22 cellular contexts compared by ENCODE assay signal in genomic region chr21:42498012-42498411, GRCh38. TPM values are rescaled to one million over a fixed set of nuclear protein-coding genes. Genes with fewer than 3 reads are reported as not detected.
DNase-seq lines count a peak whose midpoint lies in the region; ATAC-seq and TF ChIP-seq lines count a peak whose summit lies in the region.
"Had no signal": no experiment of that assay in that cellular context is flagged by ENCODE, and none has a peak within 500 bp of the region (broad histone marks: within the 10 kb centered on the region; RNA-seq: fewer than 3 reads in every experiment).

No MANE protein-coding gene starts in this region.

- peaks cover 1% of the 10 kb centered on the region for H3K27me3 Mint-ChIP-seq in IgD-negative memory B cell

- H3K4me1 ChIP-seq in transverse colon = peaks cover 7 to 25% (median 18%) of the 10 kb centered on the region in 4 donors
- peaks cover 0 to 3% (median 0%) of the 10 kb centered on the region in 4 donors for H3K4me1 ChIP-seq in right lobe of liver

- intact Hi-C loops in transverse colon (cut with DNase I; ENCODE audit: low total_unique reads) = no loop called here
- intact Hi-C loops in right lobe of liver (cut with DNase I) = no loop called here

- peak; percentile 59 for DNase-seq in kidney tubule cell (ENCODE audit: low spot score)
- DNase-seq in renal cortical epithelial cell (ENCODE audit: low read depth) = peak; percentile 33
- no peak for DNase-seq in transverse colon
- DNase-seq in right lobe of liver = no peak
- DNase-seq in cerebellar cortex (ENCODE audit: low spot score) = no peak
- DNase-seq: AML-193; CD8-positive, alpha-beta memory T cell; COR-L47; DMS 273 treated with DMSO at 0.1 percent for 48 hours; DMS53; DND-41; EL; GOT3; H7; HFFc6; IMR-90 had no signal

- no peaks in the 10 kb centered on the region for H3K36me3 Mint-ChIP-seq in IgD-negative memory B cell
- H3K36me3 Mint-ChIP-seq: CD8-positive, alpha-beta memory T cell had no signal

- H3K27ac ChIP-seq in transverse colon = no peak overlapping the region
- no peak overlapping the region for H3K27ac ChIP-seq in right lobe of liver
- H3K27ac ChIP-seq: A549, BLaER1 had no signal

- H3K4me1 Mint-ChIP-seq in IgD-negative memory B cell = peaks cover 8 to 11% (median 8%) of the 10 kb centered on the region in 3 donors

- H3K4me3 ChIP-seq in transverse colon = no peak overlapping the region
- H3K4me3 ChIP-seq in right lobe of liver = no peak overlapping the region
- H3K4me3 ChIP-seq: A549, BLaER1, GM12878 had no signal

- WGBS in transverse colon (ENCODE audit: low coverage in 1 of 2), 2 donors = 63 to 75% methylated on average over 5 of the region's 5 CpGs
- 73% methylated on average over 5 of the region's 5 CpGs for WGBS in right lobe of liver (ENCODE audit: insufficient coverage, low coverage, low lambda C conversion rate, missing lambda C conversion rate)

- peak overlapping the region in 1 of 4 donors; percentile 3 for H3K4me3 Mint-ChIP-seq in IgD-negative memory B cell
- H3K4me3 Mint-ChIP-seq: HFFc6 had no signal

- ATAC-seq in HG03196 (IDR thresholded peaks at IDR 0.05; ENCODE audit: unreplicated experiment) (no peak), right lobe of liver (no peak)
- ATAC-seq: A549, GM12878, HCT116 had no signal

- no peaks in the 10 kb centered on the region for H3K9me3 ChIP-seq in transverse colon
- H3K9me3 ChIP-seq in right lobe of liver = no peaks in the 10 kb centered on the region
- H3K9me3 ChIP-seq: A549, BLaER1 had no signal

- TF ChIP-seq CTCF in transverse colon (IDR thresholded peaks at IDR 0.05) (no peak), right lobe of liver (IDR thresholded peaks at IDR 0.05) (no peak)

- TF ChIP-seq POLR2A in transverse colon (IDR thresholded peaks at IDR 0.05) (no peak), right lobe of liver (IDR thresholded peaks at IDR 0.05) (no peak)

- in situ Hi-C loops in transverse colon (cut with MboI; ENCODE audit: low pct_ligation_motif_present in 1 of 4, low pct_unique_long_range_greater_than_20kb in 1 of 4, low sequenced_read_pairs in 3 of 4) = no loop called here

- TF ChIP-seq EP300 in transverse colon (IDR thresholded peaks at IDR 0.05; ENCODE audit: low read depth) = no peak

- no peaks in the 10 kb centered on the region for H3K9me3 Mint-ChIP-seq in IgD-negative memory B cell
- H3K9me3 Mint-ChIP-seq: CD8-positive, alpha-beta memory T cell; HFFc6 had no signal

- H3K36me3 ChIP-seq in transverse colon (no peaks in the 10 kb centered on the region), right lobe of liver (no peaks in the 10 kb centered on the region)
- H3K36me3 ChIP-seq: BLaER1 had no signal

- H3K27me3 ChIP-seq in transverse colon = no peaks in the 10 kb centered on the region
- no peaks in the 10 kb centered on the region for H3K27me3 ChIP-seq in right lobe of liver
- H3K27me3 ChIP-seq: BLaER1 had no signal

- H3K27ac Mint-ChIP-seq in IgD-negative memory B cell = peak overlapping the region in 2 of 3 donors; percentile 69 to 87
- H3K27ac Mint-ChIP-seq: HFFc6 had no signal

RNA-seq across cellular contexts. Expression of gene RSPH1, which starts 2.0 kb away (rescaled TPM):
- not detected for polyA plus RNA-seq in IgD-negative memory B cell
- 1.0 and 3.6 TPM in 2 replicates for total RNA-seq in renal cortical epithelial cell
- total RNA-seq in transverse colon = 1 to 10 TPM in 3 of 4 donors, under 1 TPM in 1; 0.80 to 10.0 (median 8.0) TPM
- total RNA-seq in right lobe of liver = under 1 TPM in 5 of 6 experiments, not detected in 1; 0.18 to 0.55 (median 0.22) TPM
- total RNA-seq: CD8-positive, alpha-beta memory T cell; H7; HFFc6; IMR-90 had no signal
- polyA plus RNA-seq: CD8-positive, alpha-beta memory T cell; IMR-90 had no signal

RNA-seq across cellular contexts. Expression of gene SLC37A1, which starts 15.6 kb away (rescaled TPM):
- 14.8 TPM for polyA plus RNA-seq in IgD-negative memory B cell
- total RNA-seq in renal cortical epithelial cell (15.0 and 39.6 TPM in 2 replicates), transverse colon (100 to 1,000 TPM in 3 of 4 donors, 10 to 100 TPM in 1; 80.8 to 139 (median 117) TPM), right lobe of liver (10 to 100 TPM in 1 of 6 experiments, 1 to 10 TPM in 5; 2.5 to 10.8 (median 6.2) TPM)
- total RNA-seq: HFFc6 had no signal

Comparison
In these comparisons a context has a peak if more than half of its experiments do, and no peak if none do; other contexts are left out.
1. DNase-seq: peak in kidney tubule cell (single experiment) and renal cortical epithelial cell (single experiment); none in transverse colon (single experiment), right lobe of liver (0 of 3) and cerebellar cortex (single experiment).